ENCODE assay signal across 1 cellular context in the genomic region with DNA sequence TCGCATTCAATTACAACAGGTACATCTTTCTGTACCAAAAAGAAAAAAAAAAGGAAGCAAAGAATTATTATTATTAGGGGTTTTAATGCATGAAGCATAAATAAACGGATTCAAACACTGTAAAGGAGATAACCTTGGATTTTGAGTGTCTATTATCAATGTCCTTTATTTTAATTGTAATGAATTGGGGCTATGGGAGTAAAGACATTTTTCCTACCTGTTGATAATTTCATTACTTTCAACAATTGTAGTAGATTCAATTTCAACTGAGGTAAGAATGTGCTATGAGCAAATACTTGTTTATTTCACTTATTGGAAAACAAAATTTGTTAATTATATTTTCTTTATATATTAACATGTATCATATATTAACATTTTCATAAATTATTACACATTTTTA.
TF ChIP-seq lines count a peak whose summit lies in the region.

No MANE protein-coding gene starts in this region.

TF ChIP-seq in HEK293, 187 proteins besides CTCF, POLR2A, EP300 and RAD21 (continued from another document):
- TF ChIP-seq, protein P1, sequence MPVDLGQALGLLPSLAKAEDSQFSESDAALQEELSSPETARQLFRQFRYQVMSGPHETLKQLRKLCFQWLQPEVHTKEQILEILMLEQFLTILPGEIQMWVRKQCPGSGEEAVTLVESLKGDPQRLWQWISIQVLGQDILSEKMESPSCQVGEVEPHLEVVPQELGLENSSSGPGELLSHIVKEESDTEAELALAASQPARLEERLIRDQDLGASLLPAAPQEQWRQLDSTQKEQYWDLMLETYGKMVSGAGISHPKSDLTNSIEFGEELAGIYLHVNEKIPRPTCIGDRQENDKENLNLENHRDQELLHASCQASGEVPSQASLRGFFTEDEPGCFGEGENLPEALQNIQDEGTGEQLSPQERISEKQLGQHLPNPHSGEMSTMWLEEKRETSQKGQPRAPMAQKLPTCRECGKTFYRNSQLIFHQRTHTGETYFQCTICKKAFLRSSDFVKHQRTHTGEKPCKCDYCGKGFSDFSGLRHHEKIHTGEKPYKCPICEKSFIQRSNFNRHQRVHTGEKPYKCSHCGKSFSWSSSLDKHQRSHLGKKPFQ (tag by site-specific recombination; IDR thresholded peaks at IDR 0.05), result no peak
- TF ChIP-seq SCRT1 (tag by site-specific recombination; IDR thresholded peaks at IDR 0.05; ENCODE audit: borderline replicate concordance), result peak; percentile 78; the same call in 1 of the 2 replicates
- no peak for TF ChIP-seq ATF2 (tag by site-specific recombination; IDR thresholded peaks at IDR 0.05; ENCODE audit: low read depth)
